ENCODE assay signal across 8 cellular contexts in genomic region chr3:18295171-18295920, GRCh38.
DNase-seq lines count a peak whose midpoint lies in the region; ATAC-seq lines count a peak whose summit lies in the region.

No MANE protein-coding gene starts in this region.

- WGBS in right cardiac atrium = 57% methylated on average over 2 of the region's 2 CpGs

- H3K4me1 Mint-ChIP-seq in activated CD4-positive, alpha-beta T cell treated with anti-CD3 and anti-CD28 coated beads, Interleukin-2, amount 10 ng/mL, durations not matched to agents 7 days and 5 days = no peaks in the 10 kb centered on the region

- no peaks in the 10 kb centered on the region for H3K9me3 ChIP-seq in right cardiac atrium (ENCODE audit: control insufficient read depth, low read length)

- no peaks in the 10 kb centered on the region for H3K27me3 ChIP-seq in right cardiac atrium (ENCODE audit: control insufficient read depth, insufficient read depth)

- no peak overlapping the region for H3K4me3 Mint-ChIP-seq in activated CD4-positive, alpha-beta T cell treated with anti-CD3 and anti-CD28 coated beads, Interleukin-2, amount 10 ng/mL, durations not matched to agents 7 days and 5 days

- H3K4me1 ChIP-seq in right cardiac atrium (ENCODE audit: control insufficient read depth, insufficient read depth, low read length) = no peaks in the 10 kb centered on the region

- H3K27ac ChIP-seq in right cardiac atrium (ENCODE audit: low read length) = no peak overlapping the region

- peak; percentile 59 for DNase-seq in activated CD4-positive, alpha-beta T cell treated with anti-CD3 and anti-CD28 coated beads for 48 hours
- DNase-seq in activated CD4-positive, alpha-beta T cell treated with anti-CD3 and anti-CD28 coated beads, Interleukin-2, amount 10 ng/mL, durations not matched to agents 7 days and 5 days = no peak
- peak; percentile 73 for DNase-seq in HS-5 (ENCODE audit: low read depth)
- DNase-seq in T1000 (lab: John Stamatoyannopoulos, UW) = peak; percentile 62
- peak in 2 of 3 donors; percentile 38 to 46 for DNase-seq in right cardiac atrium
- DNase-seq in stimulated activated CD8-positive, alpha-beta memory T cell treated with anti-CD3 and anti-CD28 coated beads, Interleukin-15, amount 100 ng/mL, for 48 hours (ENCODE audit: low read depth in 2 of 2) = peak; percentile 4 to 26
- DNase-seq in activated gamma-delta T cell treated with Interleukin-2 at 50 U/mL for 16 hours = no peak

- intact Hi-C loops in right cardiac atrium (cut with DNase I) = no loop called here

- POLR2A ChIA-PET in activated CD4-positive, alpha-beta T cell treated with anti-CD3 and anti-CD28 coated beads, Interleukin-2, amount 10 ng/mL, durations not matched to agents 7 days and 5 days (lab: Charles Lee) = no interaction called here

- peaks cover 5% of the 10 kb centered on the region for H3K36me3 Mint-ChIP-seq in activated CD4-positive, alpha-beta T cell treated with anti-CD3 and anti-CD28 coated beads, Interleukin-2, amount 10 ng/mL, durations not matched to agents 7 days and 5 days (ENCODE audit: low read depth)

- ATAC-seq in GM21717 (IDR thresholded peaks at IDR 0.05; ENCODE audit: unreplicated experiment) (peak; percentile 97), right cardiac atrium (peak; percentile 36 to 77)

- H3K9me3 Mint-ChIP-seq in activated CD4-positive, alpha-beta T cell treated with anti-CD3 and anti-CD28 coated beads, Interleukin-2, amount 10 ng/mL, durations not matched to agents 7 days and 5 days = peaks cover 16% of the 10 kb centered on the region

- no peak overlapping the region for H3K27ac Mint-ChIP-seq in activated CD4-positive, alpha-beta T cell treated with anti-CD3 and anti-CD28 coated beads, Interleukin-2, amount 10 ng/mL, durations not matched to agents 7 days and 5 days

- CTCF ChIA-PET in activated CD4-positive, alpha-beta T cell treated with anti-CD3 and anti-CD28 coated beads, Interleukin-2, amount 10 ng/mL, durations not matched to agents 7 days and 5 days (lab: Charles Lee) = interaction anchor here (0.5 to 0.8 kb wide), 2 partner anchors 15 to 106 kb away, joined by 3 read pairs; no protein-coding TSS in a partner anchor

- H3K27me3 Mint-ChIP-seq in activated CD4-positive, alpha-beta T cell treated with anti-CD3 and anti-CD28 coated beads, Interleukin-2, amount 10 ng/mL, durations not matched to agents 7 days and 5 days = peaks cover 3% of the 10 kb centered on the region

- H3K4me3 ChIP-seq in right cardiac atrium (ENCODE audit: low read length) = no peak overlapping the region

Comparison
In these comparisons a context has a peak if more than half of its experiments do, and no peak if none do; other contexts are left out.
1. DNase-seq: peak in activated CD4-positive, alpha-beta T cell treated with anti-CD3 and anti-CD28 coated beads for 48 hours (single experiment), HS-5 (single experiment), T1000 (single experiment), right cardiac atrium (2 of 3) and stimulated activated CD8-positive, alpha-beta memory T cell treated with anti-CD3 and anti-CD28 coated beads, Interleukin-15, amount 100 ng/mL, for 48 hours (2 of 2); none in activated CD4-positive, alpha-beta T cell treated with anti-CD3 and anti-CD28 coated beads, Interleukin-2, amount 10 ng/mL, durations not matched to agents 7 days and 5 days (single experiment) and activated gamma-delta T cell treated with Interleukin-2 at 50 U/mL for 16 hours (single experiment).